Comparison of ENCODE assay signal across 10 cellular contexts in genomic region chr15:63597033-63597790, GRCh38. TPM values are rescaled to one million over a fixed set of nuclear protein-coding genes. Genes with fewer than 3 reads are reported as not detected.
DNase-seq lines count a peak whose midpoint lies in the region; ATAC-seq, FAIRE-seq and TF ChIP-seq lines count a peak whose summit lies in the region.
"Had no signal": no experiment of that assay in that cellular context is flagged by ENCODE, and none has a peak within 500 bp of the region (broad histone marks: within the 10 kb centered on the region; RNA-seq: fewer than 3 reads in every experiment).

FBXL22 (plus strand) TSS chr15:63597387; CDS start chr15:63597393, 6 bp downstream.

- H2AFZ ChIP-seq in GM12878 (ENCODE audit: control insufficient read depth, low read depth, low read length), result no peak within 1 kb of the TSS

- CTCF ChIA-PET in GM12878 (lab: Yijun Ruan, JAX), result interaction anchor here (0.6 to 11.3 kb wide), 8 partner anchors 35 to 406 kb away, joined by 3 to 272 read pairs (median 6); no protein-coding TSS in a partner anchor

- intact Hi-C loops in GM12878 (cut with micrococcal nuclease; ENCODE audit: unreplicated experiment), result loop anchor here (5.0 to 10.0 kb wide), 2 partner anchors 82 to 310 kb away; no protein-coding TSS in a partner anchor

- POLR2A ChIA-PET in GM12878 (lab: Charles Lee), result interaction anchor here (0.6 to 8.8 kb wide), 11 partner anchors 30 to 118 kb away, joined by 3 to 66 read pairs (median 3); partner anchors contain the start of gene USP3

- H3K27ac ChIP-seq in GM12878 (ENCODE audit: control insufficient read depth, insufficient read depth) (peak within 1 kb of the TSS; percentile 20; the same call in 1 of the 2 replicates), upper lobe of left lung (peak within 1 kb of the TSS; percentile 27 to 33 (median 29))

- H3K9me3 Mint-ChIP-seq in activated T-cell treated with anti-CD3 and anti-CD28 coated beads, Interleukin-2, amount 50 U/mL, for 72 hours, result no peaks in the 10 kb centered on the region

- no peak within 1 kb of the TSS for H3K4me3 ChIP-seq in GM12878
- peak within 1 kb of the TSS in 1 of 4 donors; percentile 16 for H3K4me3 ChIP-seq in upper lobe of left lung

- H3K4me2 ChIP-seq in GM12878 (ENCODE audit: control insufficient read depth, insufficient read depth), result 0 out of 2 replicates have a peak within 1 kb of the TSS, but pooled peaks have one; percentile 51

- H4K20me1 ChIP-seq in GM12878 (ENCODE audit: control insufficient read depth, insufficient read depth), result no peaks in the 10 kb centered on the region

- FAIRE-seq in GM12878 (lab: Jason Lieb, UNC), result no peak
- FAIRE-seq: colon had no signal

- peaks cover 85% of the 10 kb centered on the region for H3K4me1 Mint-ChIP-seq in activated T-cell treated with anti-CD3 and anti-CD28 coated beads, Interleukin-2, amount 50 U/mL, for 72 hours (ENCODE audit: low read depth)

- SMC1A ChIA-PET in GM12878 (lab: Charles Lee; ENCODE audit: uncharacterized antibody, unreplicated experiment), result interaction anchor here (0.9 to 9.7 kb wide), 26 partner anchors 8 to 469 kb away, joined by 3 to 150 read pairs (median 6); no protein-coding TSS in a partner anchor

- in situ Hi-C loops in GM12878 (cut with MboI), result loop anchor here (25.0 kb wide), 1 partner anchor 310 kb away; the partner anchor contains the start of gene APH1B

- H3K36me3 ChIP-seq in GM12878 (ENCODE audit: control insufficient read depth in 2 of 2, insufficient read depth in 2 of 2, low read length in 1 of 2), result peaks cover 0 to 5% of the 10 kb centered on the region in 2 experiments; a peak in 3 of 4 replicates
- H3K36me3 ChIP-seq in upper lobe of left lung, result peaks cover 0 to 24% (median 3%) of the 10 kb centered on the region in 4 donors

- TF ChIP-seq RAD21 in GM12878 (IDR thresholded peaks at IDR 0.05; ENCODE audit: insufficient read depth, low read depth, low read length), result no peak

- peaks cover 23% of the 10 kb centered on the region for H3K79me2 ChIP-seq in GM12878 (ENCODE audit: control insufficient read depth, insufficient read depth, low read length)

- H3K27me3 ChIP-seq in GM12878 (replicated peaks in 1 of 2; ENCODE audit: control insufficient read depth in 2 of 2, insufficient read depth in 2 of 2, low read length in 1 of 2), result no peaks in the 10 kb centered on the region
- H3K27me3 ChIP-seq in upper lobe of left lung, result no peaks in the 10 kb centered on the region

- TF ChIP-seq CTCF in GM12878 (IDR thresholded peaks at IDR 0.05 in 2 of 3, conservative IDR thresholded peaks at IDR 0.05 in 1 of 3; ENCODE audit: control insufficient read depth in 2 of 3, extremely low read depth in 1 of 3, insufficient read depth in 1 of 3, low read depth in 3 of 3, low read length in 3 of 3) (no peak), upper lobe of left lung (IDR thresholded peaks at IDR 0.05) (no peak)

- H3K36me3 Mint-ChIP-seq in activated T-cell treated with anti-CD3 and anti-CD28 coated beads, Interleukin-2, amount 50 U/mL, for 72 hours (ENCODE audit: insufficient read depth in 2 of 2), result no peaks in the 10 kb centered on the region

- no peak for TF ChIP-seq EP300 in GM12878 (IDR thresholded peaks at IDR 0.05; ENCODE audit: borderline replicate concordance in 1 of 2, control insufficient read depth in 1 of 2, low read depth in 2 of 2, low read length in 2 of 2)
- no peak for TF ChIP-seq EP300 in upper lobe of left lung (IDR thresholded peaks at IDR 0.05)

- RAD21 ChIA-PET in GM12878 (lab: Charles Lee; ENCODE audit: unreplicated experiment), result interaction anchor here (0.9 to 8.2 kb wide), 18 partner anchors 9 to 131 kb away, joined by 3 to 113 read pairs (median 6); partner anchors contain the start of gene USP3

- H3K9me3 ChIP-seq in GM12878 (replicated peaks; ENCODE audit: control insufficient read depth, insufficient read depth, low read length), result no peaks in the 10 kb centered on the region
- H3K9me3 ChIP-seq in upper lobe of left lung, result no peaks in the 10 kb centered on the region

- H3K4me3 Mint-ChIP-seq in activated T-cell treated with anti-CD3 and anti-CD28 coated beads, Interleukin-2, amount 50 U/mL, for 72 hours, result peak within 1 kb of the TSS; percentile 21 to 31

- TF ChIP-seq POLR2A in GM12878 (IDR thresholded peaks at IDR 0.05; ENCODE audit: low read depth, low read length) (no peak), upper lobe of left lung (IDR thresholded peaks at IDR 0.05) (no peak)

- peak within 1 kb of the TSS; percentile 80 for H3K27ac Mint-ChIP-seq in activated T-cell treated with anti-CD3 and anti-CD28 coated beads, Interleukin-2, amount 50 U/mL, for 72 hours

- BruUV-seq in GM12878 (replicated peaks; lab: Mats Ljungman, UMichigan), result no TSS peak

- H3K9ac ChIP-seq in GM12878 (ENCODE audit: control insufficient read depth, insufficient read depth, low read length), result peak within 1 kb of the TSS; percentile 30; the same call in 1 of the 2 replicates

- peaks cover 60% of the 10 kb centered on the region for H3K4me1 ChIP-seq in GM12878 (ENCODE audit: control insufficient read depth, insufficient read depth, low read length)
- peaks cover 24 to 46% (median 30%) of the 10 kb centered on the region in 4 donors for H3K4me1 ChIP-seq in upper lobe of left lung

- ATAC-seq in activated T-cell treated with anti-CD3 and anti-CD28 coated beads, Interleukin-2, amount 50 U/mL, for 72 hours (replicated peaks in 1 of 2), result no peak
- no peak for ATAC-seq in GM12878
- no peak for ATAC-seq in upper lobe of left lung (ENCODE audit: low FRiP score in 2 of 2)
- ATAC-seq in HG02938 (IDR thresholded peaks at IDR 0.05; ENCODE audit: unreplicated experiment), result no peak
- no peak for ATAC-seq in HG03442 (IDR thresholded peaks at IDR 0.05; ENCODE audit: unreplicated experiment)

- 97% methylated on average over 22 of the region's 23 CpGs for WGBS in GM12878 (ENCODE audit: insufficient coverage, insufficient replicate concordance, low lambda C conversion rate, missing lambda C conversion rate)
- 65 to 67% methylated on average over 18 to 22 of the region's 23 CpGs for whole genome bisulfite sequencing in upper lobe of left lung, 2 donors

- H3K27me3 Mint-ChIP-seq in activated T-cell treated with anti-CD3 and anti-CD28 coated beads, Interleukin-2, amount 50 U/mL, for 72 hours (ENCODE audit: low read depth), result no peaks in the 10 kb centered on the region

- no peak for DNase-seq in activated T-cell treated with anti-CD3 and anti-CD28 coated beads, Interleukin-2, amount 50 U/mL, for 72 hours
- no peak for DNase-seq in activated T-cell treated with anti-CD3 and anti-CD28 coated beads for 4 hours
- DNase-seq in GM12878 (ENCODE audit: low read depth, low spot score), result no peak
- peak; percentile 35 for DNase-seq in midbrain (lab: John Stamatoyannopoulos, UW)
- DNase-seq in upper lobe of left lung, result peak; percentile 64 to 66
- DNase-seq in pons (ENCODE audit: low spot score), result no peak
- DNase-seq: OCI-M1 had no signal

TF ChIP-seq in GM12878, 131 proteins besides CTCF, POLR2A, EP300 and RAD21 (continues in another document):
- TF ChIP-seq NBN (IDR thresholded peaks at IDR 0.05) (no peak), HSF1 (IDR thresholded peaks at IDR 0.05; ENCODE audit: low read depth, low read length) (no peak), ZNF384 (IDR thresholded peaks at IDR 0.05; ENCODE audit: borderline replicate concordance, low read depth, low read length) (no peak), ZNF24 (IDR thresholded peaks at IDR 0.05) (no peak)

RNA-seq across cellular contexts. Expression of gene FBXL22, which starts in this region (rescaled TPM):
- 1 to 10 TPM in 1 of 2 donors, under 1 TPM in 1; 0.79 to 1.3 TPM for total RNA-seq in activated T-cell treated with anti-CD3 and anti-CD28 coated beads, Interleukin-2, amount 50 U/mL, for 72 hours
- 1.2 and 2.1 TPM in 2 replicates for total RNA-seq in GM12878 (2013; cell fraction: nucleolus; rRNA removed)
- total RNA-seq in GM12878 (2014; rRNA removed) (0.62 and 0.87 TPM in 2 replicates), GM12878 (2014; rRNA removed; fragmentation: Illumina TruSeq; extraction: Trizol) (0.28 and 0.40 TPM in 2 replicates), GM12878 (2021) (0.45 and 0.82 TPM in 2 replicates), upper lobe of left lung (1 to 10 TPM in 4 of 6 donors, not detected in 2; 1.1 to 2.0 (median 1.8) TPM)
- 0.16 TPM for polyA plus RNA-seq in GM12878 (2011; ENCODE audit: low read depth)
- polyA plus RNA-seq in GM12878 (2011; rRNA removed) (0.10 and 0.24 TPM in 2 replicates), GM12878 (2014; fragmentation: Illumina TruSeq; extraction: Trizol) (0.24 and 0.41 TPM in 2 replicates), GM12878 (2014; fragmentation: Nextera tagmentation; extraction: Ambion mirVana) (under 1 TPM; 0.05 to 0.07 TPM), GM12878 (2014; rRNA removed) (0.34 and 0.67 TPM in 2 replicates), GM12878 (2016; fragmentation: Nextera tagmentation; extraction: Ambion mirVana) (1 to 10 TPM; 2.4 to 2.6 TPM)
- 0.12 and 0.28 TPM in 2 replicates for polyA plus RNA-seq in GM12878 (2011; cell fraction: cytosol; rRNA removed)
- polyA plus RNA-seq in GM12878 (2011; cell fraction: nucleus; rRNA removed), result 0.52 and 0.76 TPM in 2 replicates
- polyA plus RNA-seq in GM12878 (2012), result 0.52 and 0.57 TPM in 2 replicates
- 0.46 and 0.51 TPM in 2 replicates for polyA minus RNA-seq in GM12878 (2011; rRNA and poly(A)+ RNA removed)
- polyA minus RNA-seq in GM12878 (2011; cell fraction: cytosol; rRNA and poly(A)+ RNA removed), result 1.7 TPM in 1 of 2 replicates, not detected in the other
- polyA minus RNA-seq in GM12878 (2011; cell fraction: nucleus; rRNA and poly(A)+ RNA removed), result 2.1 and 2.8 TPM in 2 replicates

Comparison
In these comparisons a context has a peak if more than half of its experiments do, and no peak if none do; other contexts are left out.
1. DNase-seq: peak in midbrain (single experiment) and upper lobe of left lung (2 of 2); none in activated T-cell treated with anti-CD3 and anti-CD28 coated beads, Interleukin-2, amount 50 U/mL, for 72 hours (0 of 2), activated T-cell treated with anti-CD3 and anti-CD28 coated beads for 4 hours (single experiment), GM12878 (single experiment) and pons (single experiment).